In the genomic region with DNA sequence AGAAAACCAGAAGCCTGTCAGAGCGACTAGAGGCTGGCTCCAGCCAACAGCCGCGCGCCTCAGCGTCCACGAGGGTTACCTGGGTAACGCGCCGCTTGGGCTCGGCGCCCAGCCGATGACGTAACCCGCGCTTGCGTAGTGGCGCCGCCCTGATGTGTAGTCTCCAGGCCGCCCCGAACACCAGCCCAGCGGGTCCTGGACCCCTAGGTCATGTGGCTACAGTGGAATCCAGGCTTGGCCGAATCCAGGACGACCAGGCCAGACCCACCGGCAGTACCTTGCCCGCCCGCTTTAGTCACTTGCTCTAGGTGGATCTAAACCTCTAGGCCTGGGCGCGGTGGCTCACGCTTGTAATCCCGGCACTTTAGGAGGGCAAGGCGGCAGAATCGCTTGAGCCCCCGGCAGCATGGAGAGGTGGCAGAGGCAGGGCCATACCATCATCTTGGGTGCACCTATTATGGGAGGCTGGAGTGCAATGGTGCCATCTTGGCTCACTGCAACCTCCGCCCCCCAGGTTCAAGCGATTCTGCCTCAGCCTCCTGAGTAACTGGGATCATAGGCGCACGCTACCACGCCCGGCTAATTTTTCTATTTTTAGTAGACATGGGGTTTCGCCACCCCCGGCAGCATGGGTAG, we compare ENCODE assay signal across 8 cellular contexts. TPM values are rescaled to one million over a fixed set of nuclear protein-coding genes. Genes with fewer than 3 reads are reported as not detected.
DNase-seq lines count a peak whose midpoint lies in the region; ATAC-seq and TF ChIP-seq lines count a peak whose summit lies in the region.

No MANE protein-coding gene starts in this region.

- no peak for TF ChIP-seq POLR2A in spleen (IDR thresholded peaks at IDR 0.05)

- H3K9me3 Mint-ChIP-seq in central memory CD8-positive, alpha-beta T cell: peaks cover 35% of the 10 kb centered on the region
- peaks cover 24 to 82% (median 61%) of the 10 kb centered on the region in 6 donors for H3K9me3 Mint-ChIP-seq in immature natural killer cell

- H3K4me1 Mint-ChIP-seq in central memory CD8-positive, alpha-beta T cell: peaks cover 1% of the 10 kb centered on the region
- peaks cover 8 to 31% of the 10 kb centered on the region in 2 donors for H3K4me1 Mint-ChIP-seq in immature natural killer cell

- H3K4me3 ChIP-seq in GM12864 (ENCODE audit: low read depth, low read length): peak overlapping the region; percentile 50
- H3K4me3 ChIP-seq in WERI-Rb-1 (ENCODE audit: low read depth, low read length): peak overlapping the region; percentile 85
- peak overlapping the region; percentile 3 to 71 (median 32) for H3K4me3 ChIP-seq in spleen

- H3K36me3 ChIP-seq in WERI-Rb-1 (peaks cover 28% of the 10 kb centered on the region), spleen (peaks cover 3 to 35% (median 22%) of the 10 kb centered on the region in 6 donors)

- ATAC-seq in central memory CD8-positive, alpha-beta T cell (replicated peaks; ENCODE audit: extremely low read depth, poor library complexity, severe bottlenecking): no peak
- no peak for ATAC-seq in HG03045 (IDR thresholded peaks at IDR 0.05; ENCODE audit: unreplicated experiment)
- no peak for ATAC-seq in GM21526 (IDR thresholded peaks at IDR 0.05; ENCODE audit: low FRiP score, unreplicated experiment)

- H3K9me3 ChIP-seq in WERI-Rb-1 (ENCODE audit: severe bottlenecking): no peaks in the 10 kb centered on the region
- H3K9me3 ChIP-seq in spleen: peaks cover 4 to 100% (median 85%) of the 10 kb centered on the region in 8 donors

- H3K27ac Mint-ChIP-seq in central memory CD8-positive, alpha-beta T cell (ENCODE audit: low read depth): no peak overlapping the region
- H3K27ac Mint-ChIP-seq in immature natural killer cell: peak overlapping the region in 4 of 6 donors; percentile 69 to 86 (median 78)

- intact Hi-C loops in spleen (cut with DNase I; ENCODE audit: low total_unique reads): no loop called here

- peaks cover 0 to 32% (median 10%) of the 10 kb centered on the region in 6 donors for H3K4me1 ChIP-seq in spleen

- no peak for TF ChIP-seq CTCF in GM12864 (IDR thresholded peaks at IDR 0.05; ENCODE audit: low read depth, low read length, missing control alignments)
- TF ChIP-seq CTCF in WERI-Rb-1 (IDR thresholded peaks at IDR 0.05; ENCODE audit: low read depth, low read length): no peak
- no peak for TF ChIP-seq CTCF in spleen (IDR thresholded peaks at IDR 0.05 in 8 of 11, conservative IDR thresholded peaks at IDR 0.05 in 3 of 11)

- H3K36me3 Mint-ChIP-seq in central memory CD8-positive, alpha-beta T cell (ENCODE audit: insufficient read depth): peaks cover 3% of the 10 kb centered on the region
- H3K36me3 Mint-ChIP-seq in immature natural killer cell: peaks cover 30 to 39% (median 32%) of the 10 kb centered on the region in 3 donors

- H3K27ac ChIP-seq in WERI-Rb-1 (peak overlapping the region; percentile 90), spleen (peak overlapping the region in 6 of 8 donors; percentile 32 to 87 (median 70))

- WGBS in spleen, 5 donors: 4 to 46% (median 13%) methylated on average over 11 to 41 of the region's 41 CpGs

- DNase-seq in GM12864 (ENCODE audit: low read depth) (no peak), NCI-H1092 treated with DMSO at 0.1 percent for 48 hours (lab: John Stamatoyannopoulos, UW) (peak; percentile 78), WERI-Rb-1 (peak; percentile 95), immature natural killer cell (peak; percentile 59 to 73 (median 72)), spleen (peak; percentile 92)
- DNase-seq in central memory CD8-positive, alpha-beta T cell (ENCODE audit: low spot score in 2 of 2): peak; percentile 15 to 20

- no peak overlapping the region for H3K4me3 Mint-ChIP-seq in central memory CD8-positive, alpha-beta T cell
- H3K4me3 Mint-ChIP-seq in immature natural killer cell: peak overlapping the region; percentile 53 to 83 (median 77)

- H3K27me3 ChIP-seq in WERI-Rb-1 (ENCODE audit: insufficient read depth, low read depth, severe bottlenecking) (no peaks in the 10 kb centered on the region), spleen (replicated peaks in 1 of 7) (no peaks in the 10 kb centered on the region)

- no peaks in the 10 kb centered on the region for H3K27me3 Mint-ChIP-seq in central memory CD8-positive, alpha-beta T cell
- H3K27me3 Mint-ChIP-seq in immature natural killer cell (ENCODE audit: low read depth in 3 of 3): peaks cover 3 to 13% (median 13%) of the 10 kb centered on the region in 3 donors

RNA-seq across cellular contexts. Expression of a gene that starts 7.2 kb away (rescaled TPM):
- polyA plus RNA-seq in immature natural killer cell: 1 to 10 TPM; 4.4 to 9.4 (median 5.1) TPM
- total RNA-seq in spleen: 10 to 100 TPM; 12.4 to 25.3 (median 17.3) TPM
- 10 to 100 TPM in 1 of 3 donors, 1 to 10 TPM in 2; 5.6 to 12.4 (median 9.3) TPM for polyA plus RNA-seq in spleen

RNA-seq across cellular contexts. Expression of a gene that starts 24.0 kb away (rescaled TPM):
- under 1 TPM in 1 of 3 donors, not detected in 2; 0.46 TPM for polyA plus RNA-seq in immature natural killer cell
- total RNA-seq in spleen: not detected
- under 1 TPM in 2 of 3 donors, not detected in 1; 0.08 to 0.24 TPM for polyA plus RNA-seq in spleen

RNA-seq across cellular contexts. Expression of a gene that starts 35.5 kb away (rescaled TPM):
- polyA plus RNA-seq in immature natural killer cell (not detected), spleen (1 to 10 TPM; 1.7 to 4.2 (median 3.0) TPM)
- total RNA-seq in spleen: 1 to 10 TPM in 1 of 7 donors, under 1 TPM in 3, not detected in 3; 0.50 to 1.9 (median 0.69) TPM

RNA-seq across cellular contexts. Expression of a gene that starts 49.3 kb away (rescaled TPM):
- polyA plus RNA-seq in immature natural killer cell: 1 to 10 TPM in 1 of 3 donors, under 1 TPM in 1, not detected in 1; 0.64 to 4.1 TPM
- total RNA-seq in spleen: 1 to 10 TPM; 3.6 to 9.4 (median 8.1) TPM
- 1 to 10 TPM; 4.8 to 6.5 (median 5.1) TPM for polyA plus RNA-seq in spleen

Comparison
In these comparisons a context has a peak if more than half of its experiments do, and no peak if none do; other contexts are left out.
1. H3K4me3 ChIP-seq: peak in every context shown above with its lines; median percentile 85 in WERI-Rb-1; 50 in GM12864; 32 in spleen.